ENCODE assay signal across 18 cellular contexts in genomic region chr18:3514312-3515216, GRCh38.
"Had no signal": no experiment of that assay in that cellular context is flagged by ENCODE, and none has a peak within 500 bp of the region (broad histone marks: within the 10 kb centered on the region; RNA-seq: fewer than 3 reads in every experiment).

No MANE protein-coding gene starts in this region.

- H3K4me1 ChIP-seq: tibial nerve had no signal

- H3K36me3 ChIP-seq: neutrophil, tibial nerve had no signal

- H3K4me3 Mint-ChIP-seq: activated naive CD8-positive, alpha-beta T cell treated with anti-CD3 and anti-CD28 coated beads, Interleukin-2, amount 10 ng/mL, durations not matched to agents 7 days and 5 days; activated T-cell treated with anti-CD3 and anti-CD28 coated beads, Interleukin-2, amount 50 U/mL, for 4 hours; naive B cell; T-helper 17 cell had no signal

- H3K27ac Mint-ChIP-seq: activated naive CD8-positive, alpha-beta T cell treated with anti-CD3 and anti-CD28 coated beads, Interleukin-2, amount 10 ng/mL, durations not matched to agents 7 days and 5 days; naive B cell; T-helper 17 cell had no signal

- ATAC-seq: esophagus mucosa, T-helper 17 cell had no signal

- DNase-seq: activated CD4-positive, alpha-beta T cell treated with anti-CD3 and anti-CD28 coated beads, Interleukin-2, amount 50 U/mL, for 1 hour; activated CD4-positive, CD25-positive, alpha-beta regulatory T cell; activated naive CD8-positive, alpha-beta T cell treated with anti-CD3 and anti-CD28 coated beads, Interleukin-2, amount 10 ng/mL, durations not matched to agents 7 days and 5 days; activated T-cell treated with anti-CD3 and anti-CD28 coated beads, Interleukin-2, amount 50 U/mL, for 4 hours; aorta; dorsolateral prefrontal cortex; glutamatergic neuron; midbrain; naive B cell; retina; stimulated activated CD4-positive, alpha-beta T cell treated with anti-CD3 and anti-CD28 coated beads, Interleukin-15, amount 100 ng/mL, for 24 hours; stimulated activated CD4-positive, alpha-beta T cell treated with anti-CD3 and anti-CD28 coated beads, Interleukin-4, amount 100 ng/mL, for 24 hours; T-helper 17 cell had no signal

- H3K27me3 Mint-ChIP-seq: naive B cell, T-helper 17 cell had no signal

- FAIRE-seq: endometrium, TTC549 had no signal

- H3K4me3 ChIP-seq: dorsolateral prefrontal cortex, tibial nerve had no signal

- H3K9me3 ChIP-seq: neutrophil, tibial nerve had no signal

- H3K27ac ChIP-seq: dorsolateral prefrontal cortex, neutrophil, tibial nerve had no signal

- H3K9me3 Mint-ChIP-seq: activated naive CD8-positive, alpha-beta T cell treated with anti-CD3 and anti-CD28 coated beads, Interleukin-2, amount 10 ng/mL, durations not matched to agents 7 days and 5 days; activated T-cell treated with anti-CD3 and anti-CD28 coated beads, Interleukin-2, amount 50 U/mL, for 4 hours; naive B cell had no signal

- H3K27me3 ChIP-seq: dorsolateral prefrontal cortex, neutrophil, tibial nerve had no signal

- H3K36me3 Mint-ChIP-seq: activated naive CD8-positive, alpha-beta T cell treated with anti-CD3 and anti-CD28 coated beads, Interleukin-2, amount 10 ng/mL, durations not matched to agents 7 days and 5 days; naive B cell had no signal
